8 cellular contexts compared by ENCODE assay signal in genomic region chr11:1772270-1773130, GRCh38. TPM values are rescaled to one million over a fixed set of nuclear protein-coding genes. Genes with fewer than 3 reads are reported as not detected.
DNase-seq lines count a peak whose midpoint lies in the region; ATAC-seq and TF ChIP-seq lines count a peak whose summit lies in the region.

No MANE protein-coding gene starts in this region.

- H3K9ac ChIP-seq in PC-3 (ENCODE audit: low read length) = peak overlapping the region; percentile 37

- no peak for TF ChIP-seq POLR2A in prostate gland (IDR thresholded peaks at IDR 0.05)

- H3K36me3 ChIP-seq in GM23338 (ENCODE audit: insufficient read depth) = no peaks in the 10 kb centered on the region
- no peaks in the 10 kb centered on the region for H3K36me3 ChIP-seq in PC-3 (ENCODE audit: low read depth, low read length)
- H3K36me3 ChIP-seq in prostate gland = no peaks in the 10 kb centered on the region

- peaks cover 20% of the 10 kb centered on the region for H3K4me1 Mint-ChIP-seq in GM23338
- H3K4me1 Mint-ChIP-seq in glutamatergic neuron (ENCODE audit: low read depth, unreplicated experiment) = peaks cover 2% of the 10 kb centered on the region

- H3K4me1 ChIP-seq in GM23338 (ENCODE audit: insufficient read depth) = peaks cover 11% of the 10 kb centered on the region; the same call in 1 of the 2 replicates
- H3K4me1 ChIP-seq in PC-3 (ENCODE audit: insufficient read depth, low read length) = peaks cover 32% of the 10 kb centered on the region
- H3K4me1 ChIP-seq in prostate gland (replicated peaks) = no peaks in the 10 kb centered on the region

- DNase-seq in GM23338 (ENCODE audit: low spot score) (peak; percentile 79), PC-3 (peak; percentile 85), glutamatergic neuron (peak; percentile 20), skeletal muscle cell (ENCODE audit: low read depth) (peak; percentile 92), prostate gland (ENCODE audit: low spot score) (no peak), globus pallidus (ENCODE audit: low spot score) (no peak)
- DNase-seq in activated T-helper 9 cell treated with anti-CD3 and anti-CD28 coated beads, Interleukin-2, amount 50 U/mL, for 16 hours (ENCODE audit: low read depth) = peak; percentile 50

- H3K27ac ChIP-seq in GM23338 (ENCODE audit: low read depth) (no peak overlapping the region), PC-3 (ENCODE audit: low read length) (peak overlapping the region; percentile 82), prostate gland (no peak overlapping the region)

- H3K4me3 Mint-ChIP-seq in GM23338 (peak overlapping the region; percentile 15; the same call in 1 of the 3 replicates), glutamatergic neuron (ENCODE audit: unreplicated experiment) (no peak overlapping the region)

- TF ChIP-seq CTCF in GM23338 (conservative IDR thresholded peaks at IDR 0.05; ENCODE audit: low read depth in 2 of 2) (no peak), PC-3 (conservative IDR thresholded peaks at IDR 0.05; ENCODE audit: low read depth, low read length) (no peak), glutamatergic neuron (IDR thresholded peaks at IDR 0.05; ENCODE audit: partially characterized antibody, unreplicated experiment) (no peak), prostate gland (IDR thresholded peaks at IDR 0.05) (no peak)

- H4K20me1 ChIP-seq in GM23338 (replicated peaks; ENCODE audit: insufficient read depth) = no peaks in the 10 kb centered on the region
- H4K20me1 ChIP-seq in PC-3 (ENCODE audit: low read length) = no peaks in the 10 kb centered on the region

- H2AFZ ChIP-seq in GM23338 (peak overlapping the region; percentile 95; the same call in 1 of the 2 replicates), PC-3 (ENCODE audit: low read length) (peak overlapping the region; percentile 66)

- peak overlapping the region; percentile 96 for H3K27ac Mint-ChIP-seq in GM23338
- no peak overlapping the region for H3K27ac Mint-ChIP-seq in glutamatergic neuron (ENCODE audit: unreplicated experiment)

- BruUV-seq in PC-3 (replicated peaks; lab: Mats Ljungman, UMichigan) = no TSS peak

- H3K4me2 ChIP-seq in GM23338 (0 out of 2 replicates have a peak overlapping the region, but pooled peaks have one; percentile 48), PC-3 (ENCODE audit: low read length) (peak overlapping the region; percentile 89)

- CTCF ChIA-PET in PC-3 (lab: Charles Lee) = interaction anchor here (0.5 to 1.0 kb wide), 3 partner anchors 54 to 110 kb away, joined by 3 to 8 read pairs (median 4); no protein-coding TSS in a partner anchor

- ATAC-seq in GM23338 = peak; percentile 93
- ATAC-seq in PC-3 = peak; percentile 98
- no peak for ATAC-seq in HG03025 (IDR thresholded peaks at IDR 0.05; ENCODE audit: low FRiP score, unreplicated experiment)

- 39% methylated on average over 14 of the region's 15 CpGs for WGBS in prostate gland

- H3K79me2 ChIP-seq in GM23338 (replicated peaks; ENCODE audit: insufficient read depth) (no peaks in the 10 kb centered on the region), PC-3 (ENCODE audit: low read length) (no peaks in the 10 kb centered on the region)

- no peaks in the 10 kb centered on the region for H3K9me3 ChIP-seq in PC-3 (ENCODE audit: low read length)
- no peaks in the 10 kb centered on the region for H3K9me3 ChIP-seq in prostate gland

- H3K9me3 Mint-ChIP-seq in GM23338 (peaks cover 4% of the 10 kb centered on the region; the same call in 2 of the 3 replicates), glutamatergic neuron (ENCODE audit: unreplicated experiment) (peaks cover 12% of the 10 kb centered on the region)

- POLR2A ChIA-PET in PC-3 (lab: Charles Lee; ENCODE audit: unreplicated experiment) = no interaction called here

- H3K27me3 ChIP-seq in GM23338 (ENCODE audit: insufficient read depth) (no peaks in the 10 kb centered on the region), PC-3 (ENCODE audit: low read length) (no peaks in the 10 kb centered on the region), prostate gland (replicated peaks; ENCODE audit: insufficient read depth) (no peaks in the 10 kb centered on the region)

- H3K4me3 ChIP-seq in GM23338 = no peak overlapping the region
- H3K4me3 ChIP-seq in PC-3 (ENCODE audit: low read length) = peak overlapping the region; percentile 53; the same call in 1 of the 2 replicates
- no peak overlapping the region for H3K4me3 ChIP-seq in skeletal muscle cell (ENCODE audit: low read depth, low read length)
- no peak overlapping the region for H3K4me3 ChIP-seq in prostate gland

- H3K36me3 Mint-ChIP-seq in GM23338 (ENCODE audit: low read depth) = peaks cover 2% of the 10 kb centered on the region; the same call in 2 of the 3 replicates
- peaks cover 10% of the 10 kb centered on the region for H3K36me3 Mint-ChIP-seq in glutamatergic neuron (ENCODE audit: unreplicated experiment)

- H3K9me2 ChIP-seq in GM23338 (ENCODE audit: insufficient read depth) (peaks cover 4% of the 10 kb centered on the region; the same call in 1 of the 2 replicates), PC-3 (replicated peaks; ENCODE audit: low read length) (no peaks in the 10 kb centered on the region)

- peaks cover 21% of the 10 kb centered on the region for H3K27me3 Mint-ChIP-seq in GM23338 (ENCODE audit: insufficient read depth, low read depth, poor library complexity)
- peaks cover 14% of the 10 kb centered on the region for H3K27me3 Mint-ChIP-seq in glutamatergic neuron (ENCODE audit: unreplicated experiment)

- H3F3A ChIP-seq in GM23338 (replicated peaks; ENCODE audit: low read depth) (no peaks in the 10 kb centered on the region), PC-3 (ENCODE audit: low read length, unreplicated experiment) (no peaks in the 10 kb centered on the region)

- intact Hi-C loops in PC-3 (cut with micrococcal nuclease) = no loop called here
- intact Hi-C loops in prostate gland (cut with DNase I) = no loop called here

TF ChIP-seq in GM23338, 12 proteins besides CTCF, POLR2A, EP300 and RAD21:
- no peak for TF ChIP-seq ETS1 (IDR thresholded peaks at IDR 0.05)
- TF ChIP-seq NANOG (IDR thresholded peaks at IDR 0.05; ENCODE audit: borderline replicate concordance) = no peak
- TF ChIP-seq ZNF114 (CRISPR knock-in tag; IDR thresholded peaks at IDR 0.05) = no peak
- no peak for TF ChIP-seq REST (IDR thresholded peaks at IDR 0.05; ENCODE audit: unreplicated experiment)
- no peak for TF ChIP-seq CREB1 (CRISPR knock-in tag; IDR thresholded peaks at IDR 0.05; ENCODE audit: low read depth)
- no peak for TF ChIP-seq ZNF331 (CRISPR knock-in tag; IDR thresholded peaks at IDR 0.05; ENCODE audit: low read depth)
- no peak for TF ChIP-seq EZH2 (IDR thresholded peaks at IDR 0.05; ENCODE audit: low read depth, unreplicated experiment)
- no peak for TF ChIP-seq EZH2phosphoT487 (IDR thresholded peaks at IDR 0.05; ENCODE audit: unreplicated experiment)
- TF ChIP-seq STAT1 (IDR thresholded peaks at IDR 0.05; ENCODE audit: unreplicated experiment) = no peak
- no peak for TF ChIP-seq POLR2AphosphoS5 (IDR thresholded peaks at IDR 0.05; ENCODE audit: low read depth)
- no peak for TF ChIP-seq JUNB (IDR thresholded peaks at IDR 0.05; ENCODE audit: unreplicated experiment)
TF ChIP-seq in GM23338: peak in this region for 0.

RNA-seq across cellular contexts. Expression of gene CTSD, which starts 8.8 kb away (rescaled TPM):
- 198 and 251 TPM in 2 replicates for total RNA-seq in GM23338 (2014; rRNA removed; shearing (Covaris generic))
- 67.1 and 73.6 TPM in 2 replicates for polyA plus RNA-seq in GM23338 (2016; fragmentation: Nextera tagmentation; extraction: Ambion mirVana)
- total RNA-seq in PC-3 (2014; rRNA removed) (308 and 358 TPM in 2 replicates), glutamatergic neuron (ENCODE audit: unreplicated experiment) (159 TPM), prostate gland (100 to 1,000 TPM; 497 to 983 TPM)

RNA-seq across cellular contexts. Expression of gene IFITM10, which starts 22.1 kb away (rescaled TPM):
- total RNA-seq in GM23338 (2014; rRNA removed; shearing (Covaris generic)) = not detected in 2 replicates
- 0.06 TPM in 1 of 2 replicates, not detected in the other for polyA plus RNA-seq in GM23338 (2016; fragmentation: Nextera tagmentation; extraction: Ambion mirVana)
- 0.58 and 1.4 TPM in 2 replicates for total RNA-seq in PC-3 (2014; rRNA removed)
- total RNA-seq in glutamatergic neuron (ENCODE audit: unreplicated experiment) = 5.4 TPM
- 1 to 10 TPM; 2.6 to 3.1 TPM for total RNA-seq in prostate gland

Comparison
In these comparisons a context has a peak if more than half of its experiments do, and no peak if none do; other contexts are left out.
1. DNase-seq: peak in GM23338 (single experiment), PC-3 (single experiment), activated T-helper 9 cell treated with anti-CD3 and anti-CD28 coated beads, Interleukin-2, amount 50 U/mL, for 16 hours (single experiment), glutamatergic neuron (single experiment) and skeletal muscle cell (single experiment); none in prostate gland (single experiment) and globus pallidus (single experiment).